ENCODE assay signal across 8 cellular contexts in the genomic region with DNA sequence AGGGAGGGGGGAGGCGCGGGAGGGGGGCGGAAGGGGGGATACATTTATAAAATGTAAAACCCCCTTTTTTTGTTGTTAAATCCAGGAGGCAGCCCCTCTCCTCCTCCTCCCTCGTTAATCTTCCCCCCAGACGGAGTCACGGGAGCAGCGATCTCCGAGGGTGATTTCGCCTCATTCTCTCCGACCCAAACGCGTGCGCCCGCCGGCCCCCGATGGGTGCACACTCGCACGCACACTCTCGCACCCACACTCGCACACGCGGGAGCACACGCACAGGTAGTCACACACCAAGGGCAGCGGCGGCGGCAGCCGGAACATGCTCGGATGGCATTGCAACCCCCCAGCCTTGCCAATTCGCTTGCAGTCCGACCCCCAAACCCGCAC. TPM values are rescaled to one million over a fixed set of nuclear protein-coding genes. Genes with fewer than 3 reads are reported as not detected.
DNase-seq lines count a peak whose midpoint lies in the region; ATAC-seq lines count a peak whose summit lies in the region.

No MANE protein-coding gene starts in this region.

- peaks cover 0 to 28% (median 0%) of the 10 kb centered on the region in 3 donors for H3K36me3 Mint-ChIP-seq in CD8-positive, alpha-beta memory T cell
- peaks cover 19% of the 10 kb centered on the region for H3K36me3 Mint-ChIP-seq in activated CD4-positive, alpha-beta T cell treated with anti-CD3 and anti-CD28 coated beads, Interleukin-2, amount 10 ng/mL, durations not matched to agents 7 days and 5 days (ENCODE audit: low read depth)

- peak overlapping the region; percentile 90 for H3K4me3 ChIP-seq in CD8-positive, alpha-beta memory T cell (ENCODE audit: low read length)
- H3K4me3 ChIP-seq in mucosa of stomach (ENCODE audit: low read length), result peak overlapping the region; percentile 90

- DNase-seq in CD8-positive, alpha-beta memory T cell, result peak in 4 of 5 donors; percentile 35 to 76 (median 55)
- DNase-seq in M059J (ENCODE audit: low read depth), result peak; percentile 45
- peak; percentile 53 for DNase-seq in activated CD4-positive, alpha-beta T cell treated with anti-CD3 and anti-CD28 coated beads, Interleukin-2, amount 10 ng/mL, durations not matched to agents 7 days and 5 days
- DNase-seq in effector CD8-positive, alpha-beta T cell (lab: John Stamatoyannopoulos, UW), result peak; percentile 51
- peak; percentile 69 for DNase-seq in stimulated activated naive CD8-positive, alpha-beta T cell treated with anti-CD3 and anti-CD28 coated beads, Interleukin-15, Interleukin-2, amounts not matched to agents 100 U/mL and 50 U/mL, for 24 hours

- H3K9me3 Mint-ChIP-seq in CD8-positive, alpha-beta memory T cell, result no peaks in the 10 kb centered on the region
- no peaks in the 10 kb centered on the region for H3K9me3 Mint-ChIP-seq in activated CD4-positive, alpha-beta T cell treated with anti-CD3 and anti-CD28 coated beads, Interleukin-2, amount 10 ng/mL, durations not matched to agents 7 days and 5 days

- POLR2A ChIA-PET in CD8-positive, alpha-beta memory T cell (lab: Charles Lee), result interaction anchor here (0.6 kb wide), 1 partner anchor 1747 kb away, joined by 10 read pairs; no protein-coding TSS in a partner anchor
- POLR2A ChIA-PET in activated CD4-positive, alpha-beta T cell treated with anti-CD3 and anti-CD28 coated beads, Interleukin-2, amount 10 ng/mL, durations not matched to agents 7 days and 5 days (lab: Charles Lee), result interaction anchor here (0.5 to 1.4 kb wide), 3 partner anchors 18 to 26 kb away, joined by 3 to 5 read pairs (median 3); no protein-coding TSS in a partner anchor

- no peaks in the 10 kb centered on the region for H3K27me3 ChIP-seq in CD8-positive, alpha-beta memory T cell (ENCODE audit: insufficient read depth, low read length, poor library complexity, severe bottlenecking)
- H3K27me3 ChIP-seq in mucosa of stomach (ENCODE audit: control insufficient read depth, insufficient read depth, low read length), result no peaks in the 10 kb centered on the region

- CTCF ChIA-PET in CD8-positive, alpha-beta memory T cell (lab: Charles Lee), result interaction anchor here (0.7 to 2.1 kb wide), 3 partner anchors 10 to 55 kb away, joined by 3 to 6 read pairs (median 4); no protein-coding TSS in a partner anchor
- CTCF ChIA-PET in activated CD4-positive, alpha-beta T cell treated with anti-CD3 and anti-CD28 coated beads, Interleukin-2, amount 10 ng/mL, durations not matched to agents 7 days and 5 days (lab: Charles Lee), result interaction anchor here (1.0 to 1.1 kb wide), 2 partner anchors 9 to 24 kb away, joined by 3 to 5 read pairs; no protein-coding TSS in a partner anchor

- peaks cover 29 to 40% (median 39%) of the 10 kb centered on the region in 3 donors for H3K4me1 Mint-ChIP-seq in CD8-positive, alpha-beta memory T cell
- H3K4me1 Mint-ChIP-seq in activated CD4-positive, alpha-beta T cell treated with anti-CD3 and anti-CD28 coated beads, Interleukin-2, amount 10 ng/mL, durations not matched to agents 7 days and 5 days, result peaks cover 36% of the 10 kb centered on the region

- peaks cover 0 to 4% of the 10 kb centered on the region in 2 donors for H3K27me3 Mint-ChIP-seq in CD8-positive, alpha-beta memory T cell
- no peaks in the 10 kb centered on the region for H3K27me3 Mint-ChIP-seq in activated CD4-positive, alpha-beta T cell treated with anti-CD3 and anti-CD28 coated beads, Interleukin-2, amount 10 ng/mL, durations not matched to agents 7 days and 5 days

- H3K27ac ChIP-seq in CD8-positive, alpha-beta memory T cell (ENCODE audit: low read depth, low read length), result peak overlapping the region; percentile 74

- H3K9ac ChIP-seq in mucosa of stomach (ENCODE audit: low read length), result peak overlapping the region; percentile 94

- H3K4me3 Mint-ChIP-seq in CD8-positive, alpha-beta memory T cell, result peak overlapping the region; percentile 96 to 100 (median 99)
- peak overlapping the region; percentile 90 for H3K4me3 Mint-ChIP-seq in activated CD4-positive, alpha-beta T cell treated with anti-CD3 and anti-CD28 coated beads, Interleukin-2, amount 10 ng/mL, durations not matched to agents 7 days and 5 days

- H3K4me1 ChIP-seq in CD8-positive, alpha-beta memory T cell (ENCODE audit: insufficient read depth, low read length), result peaks cover 25% of the 10 kb centered on the region
- peaks cover 20% of the 10 kb centered on the region for H3K4me1 ChIP-seq in mucosa of stomach (ENCODE audit: control insufficient read depth, insufficient read depth, low read length)

- peak overlapping the region; percentile 87 to 98 (median 95) for H3K27ac Mint-ChIP-seq in CD8-positive, alpha-beta memory T cell
- H3K27ac Mint-ChIP-seq in activated CD4-positive, alpha-beta T cell treated with anti-CD3 and anti-CD28 coated beads, Interleukin-2, amount 10 ng/mL, durations not matched to agents 7 days and 5 days, result peak overlapping the region; percentile 97

- no peaks in the 10 kb centered on the region for H3K9me3 ChIP-seq in CD8-positive, alpha-beta memory T cell (ENCODE audit: low read length)
- H3K9me3 ChIP-seq in mucosa of stomach (ENCODE audit: control insufficient read depth, low read length), result no peaks in the 10 kb centered on the region

- ATAC-seq in stimulated activated naive CD8-positive, alpha-beta T cell treated with anti-CD3 and anti-CD28 coated beads, Interleukin-15, Interleukin-2, amounts not matched to agents 100 U/mL and 50 U/mL, for 24 hours, result peak; percentile 17
- ATAC-seq in HG03175 (IDR thresholded peaks at IDR 0.05; ENCODE audit: unreplicated experiment) (no peak), HG02763 (IDR thresholded peaks at IDR 0.05; ENCODE audit: unreplicated experiment) (no peak)

- H3K36me3 ChIP-seq in CD8-positive, alpha-beta memory T cell (ENCODE audit: insufficient read depth, low read length), result no peaks in the 10 kb centered on the region
- no peaks in the 10 kb centered on the region for H3K36me3 ChIP-seq in mucosa of stomach (ENCODE audit: control insufficient read depth, insufficient read depth, low read length)

RNA-seq across cellular contexts. Expression of a gene that starts 0.5 kb away (rescaled TPM):
- total RNA-seq in CD8-positive, alpha-beta memory T cell, result 100 to 1,000 TPM; 233 to 237 TPM
- 94.6 TPM for polyA plus RNA-seq in CD8-positive, alpha-beta memory T cell
- 102 and 114 TPM in 2 replicates for total RNA-seq in M059J (2014; rRNA removed; shearing (Covaris generic))
- total RNA-seq in activated CD4-positive, alpha-beta T cell treated with anti-CD3 and anti-CD28 coated beads, Interleukin-2, amount 10 ng/mL, durations not matched to agents 7 days and 5 days, result 100 to 1,000 TPM; 219 to 286 TPM
